Comparison of ENCODE assay signal across 1 cellular context in the genomic region with DNA sequence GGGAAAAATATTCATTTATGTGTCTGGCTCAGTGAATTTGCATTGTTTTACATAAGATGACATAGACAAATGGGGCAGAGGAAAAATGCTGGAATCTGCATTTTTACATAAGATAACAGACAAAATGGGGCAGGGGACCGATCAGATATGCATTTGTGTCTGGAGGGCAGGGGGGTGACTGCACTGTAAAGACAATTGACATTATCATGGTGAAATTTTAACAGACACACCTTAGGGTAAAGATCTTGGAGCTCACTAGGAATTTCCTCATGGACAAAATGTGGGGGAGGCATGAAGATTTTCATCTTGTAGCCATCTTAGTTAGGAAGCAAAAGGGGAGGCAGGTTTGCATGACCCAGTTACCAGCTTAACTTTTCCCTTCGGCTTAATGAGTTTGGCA. TPM values are rescaled to one million over a fixed set of nuclear protein-coding genes. Genes with fewer than 3 reads are reported as not detected.
"Had no signal": no experiment of that assay in that cellular context is flagged by ENCODE, and none has a peak within 500 bp of the region (broad histone marks: within the 10 kb centered on the region; RNA-seq: fewer than 3 reads in every experiment).

No MANE protein-coding gene starts in this region.

RNA-seq across cellular contexts. Expression of a gene that starts 51.4 kb away (rescaled TPM):
- total RNA-seq: NCI-H460 had no signal
